15 cellular contexts compared by ENCODE assay signal in the genomic region with DNA sequence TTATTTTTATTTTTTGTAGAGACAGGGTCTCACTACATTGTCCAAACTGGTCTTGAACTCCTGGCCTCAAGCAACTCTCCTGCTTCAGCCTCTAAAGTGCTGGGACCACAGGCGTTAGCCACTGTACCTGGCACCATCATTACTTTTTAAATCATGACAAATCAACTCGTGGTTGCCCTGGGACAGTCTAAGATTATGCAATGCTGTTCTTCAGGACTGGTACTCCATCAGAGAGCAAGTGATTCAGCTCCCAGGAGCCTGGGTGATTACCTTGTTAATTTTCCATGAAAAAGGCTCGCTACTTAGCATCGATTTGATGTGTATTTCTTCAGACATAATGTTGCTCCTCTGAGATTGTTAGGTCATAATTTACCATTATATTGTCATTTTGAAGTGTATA.
DNase-seq lines count a peak whose midpoint lies in the region; ATAC-seq and TF ChIP-seq lines count a peak whose summit lies in the region.
"Had no signal": no experiment of that assay in that cellular context is flagged by ENCODE, and none has a peak within 500 bp of the region (broad histone marks: within the 10 kb centered on the region; RNA-seq: fewer than 3 reads in every experiment).

No MANE protein-coding gene starts in this region.

- H3K9me3 Mint-ChIP-seq in MCF 10A (ENCODE audit: unreplicated experiment), result no peaks in the 10 kb centered on the region
- H3K9me3 Mint-ChIP-seq: CD4-positive, alpha-beta T cell had no signal

- H3K27ac Mint-ChIP-seq in MCF 10A (ENCODE audit: low read depth, unreplicated experiment), result no peak overlapping the region
- H3K27ac Mint-ChIP-seq: CD4-positive, alpha-beta T cell had no signal

- H3K27me3 ChIP-seq in breast epithelium, result no peaks in the 10 kb centered on the region

- BruUV-seq in MCF 10A (replicated peaks; lab: Mats Ljungman, UMichigan), result no TSS peak

- intact Hi-C loops in MCF 10A (cut with micrococcal nuclease), result no loop called here
- intact Hi-C loops in breast epithelium (cut with DNase I; ENCODE audit: low total_unique reads), result no loop called here

- peak; percentile 28 for DNase-seq in MCF 10A (ENCODE audit: unreplicated experiment)
- DNase-seq in breast epithelium (ENCODE audit: low spot score in 2 of 2), result no peak
- peak; percentile 18 for DNase-seq in fibroblast of mammary gland (ENCODE audit: low read depth)
- no peak for DNase-seq in omental fat pad (ENCODE audit: low spot score)
- no peak for DNase-seq in SK-N-DZ (ENCODE audit: low spot score)
- no peak for DNase-seq in central memory CD4-positive, alpha-beta T cell
- no peak for DNase-seq in NCI-H1092 treated with DMSO at 0.1 percent for 48 hours (lab: John Stamatoyannopoulos, UW)
- DNase-seq: AML-193; Caco-2; CD4-positive, alpha-beta T cell; GM23248 had no signal

- no peaks in the 10 kb centered on the region for H3K9me3 ChIP-seq in breast epithelium
- H3K9me3 ChIP-seq: A549, Caco-2, HAP-1 had no signal

- no peak overlapping the region for H3K27ac ChIP-seq in breast epithelium
- H3K27ac ChIP-seq: 22Rv1, A549, C4-2B, GM23248 had no signal

- no peaks in the 10 kb centered on the region for H3K4me1 Mint-ChIP-seq in MCF 10A (ENCODE audit: insufficient read depth, unreplicated experiment)

- H3K4me3 ChIP-seq in breast epithelium, result no peak overlapping the region
- no peak overlapping the region for H3K4me3 ChIP-seq in fibroblast of mammary gland (ENCODE audit: control insufficient read depth, low read depth, low read length)
- H3K4me3 ChIP-seq: A549, GM23248, HAP-1 had no signal

- CTCF ChIA-PET in MCF 10A (lab: Yijun Ruan, JAX), result no interaction called here

- no peak for TF ChIP-seq CTCF in MCF 10A (IDR thresholded peaks at IDR 0.05; ENCODE audit: unreplicated experiment)
- no peak for TF ChIP-seq CTCF in breast epithelium (IDR thresholded peaks at IDR 0.05)
- no peak for TF ChIP-seq CTCF in fibroblast of mammary gland (conservative IDR thresholded peaks at IDR 0.05; ENCODE audit: control insufficient read depth, insufficient read depth, low read depth, low read length)
- TF ChIP-seq CTCF in omental fat pad (IDR thresholded peaks at IDR 0.05), result no peak

- TF ChIP-seq POLR2A in breast epithelium (IDR thresholded peaks at IDR 0.05), result no peak

- H3K4me1 ChIP-seq in breast epithelium, result no peaks in the 10 kb centered on the region
- H3K4me1 ChIP-seq: A549, Caco-2 had no signal

- POLR2A ChIA-PET in MCF 10A (lab: Yijun Ruan, JAX), result no interaction called here

- H3K36me3 Mint-ChIP-seq in MCF 10A (ENCODE audit: insufficient read depth, unreplicated experiment), result no peaks in the 10 kb centered on the region

- peak; percentile 64 for ATAC-seq in omental fat pad (ENCODE audit: low FRiP score)
- ATAC-seq: A549 had no signal

- H3K27me3 Mint-ChIP-seq in MCF 10A (ENCODE audit: insufficient read depth, unreplicated experiment), result peaks cover 54% of the 10 kb centered on the region

- no peak overlapping the region for H3K4me3 Mint-ChIP-seq in MCF 10A (ENCODE audit: unreplicated experiment)
- H3K4me3 Mint-ChIP-seq: CD4-positive, alpha-beta T cell had no signal

- H3K36me3 ChIP-seq in breast epithelium, result no peaks in the 10 kb centered on the region
- H3K36me3 ChIP-seq: HAP-1 had no signal

Comparison
In these comparisons a context has a peak if more than half of its experiments do, and no peak if none do; other contexts are left out.
1. DNase-seq: peak in MCF 10A (single experiment) and fibroblast of mammary gland (single experiment); none in breast epithelium (0 of 2), omental fat pad (single experiment), SK-N-DZ (single experiment), central memory CD4-positive, alpha-beta T cell (single experiment) and NCI-H1092 treated with DMSO at 0.1 percent for 48 hours (single experiment).